ENCODE assay signal across 1 cellular context in the genomic region with DNA sequence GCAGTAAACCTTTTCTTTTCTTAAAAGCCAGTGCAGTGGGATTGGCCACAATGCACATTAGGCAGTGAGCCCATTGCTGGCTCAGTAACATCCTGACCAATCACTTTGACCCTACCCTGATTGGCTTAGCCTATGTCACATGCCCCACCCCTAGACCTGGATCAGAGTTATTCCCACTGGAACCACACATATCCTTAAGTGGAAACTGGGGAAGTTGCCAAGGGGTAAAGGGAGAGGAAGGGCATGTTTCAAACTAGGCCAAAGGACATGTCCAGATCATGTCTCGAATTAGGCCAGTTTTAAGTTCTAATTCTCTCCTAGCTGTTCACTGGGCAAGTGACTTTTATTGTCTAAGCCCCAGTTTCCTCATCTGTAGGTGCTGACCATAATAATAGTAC.
A peak's percentile ranks its signal among the peaks of the same experiment; 100 is the strongest.
TF ChIP-seq lines count a peak whose summit lies in the region.

No MANE protein-coding gene starts in this region.

TF ChIP-seq in K562, 482 proteins besides CTCF, POLR2A, EP300 and RAD21 (continued from another document and continues in another):
- TF ChIP-seq, protein P1, sequence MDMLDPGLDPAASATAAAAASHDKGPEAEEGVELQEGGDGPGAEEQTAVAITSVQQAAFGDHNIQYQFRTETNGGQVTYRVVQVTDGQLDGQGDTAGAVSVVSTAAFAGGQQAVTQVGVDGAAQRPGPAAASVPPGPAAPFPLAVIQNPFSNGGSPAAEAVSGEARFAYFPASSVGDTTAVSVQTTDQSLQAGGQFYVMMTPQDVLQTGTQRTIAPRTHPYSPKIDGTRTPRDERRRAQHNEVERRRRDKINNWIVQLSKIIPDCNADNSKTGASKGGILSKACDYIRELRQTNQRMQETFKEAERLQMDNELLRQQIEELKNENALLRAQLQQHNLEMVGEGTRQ (CRISPR knock-in tag; IDR thresholded peaks at IDR 0.05): peak; percentile 69
- TF ChIP-seq MEF2A (IDR thresholded peaks at IDR 0.05; ENCODE audit: control insufficient read depth, low read depth, low read length) (no peak), POLR3G (IDR thresholded peaks at IDR 0.05; ENCODE audit: extremely low read depth, insufficient read length, insufficient replicate concordance) (no peak), SP2 (IDR thresholded peaks at IDR 0.05; ENCODE audit: extremely low read depth, low read depth, low read length, poor library complexity, severe bottlenecking) (no peak), MYC (IDR thresholded peaks at IDR 0.05; ENCODE audit: low read depth, low read length) (no peak), MYC (CRISPR knock-in tag; IDR thresholded peaks at IDR 0.05; ENCODE audit: borderline replicate concordance, low read depth) (no peak; the same call in 1 of the 2 replicates), ZNF121 (CRISPR knock-in tag; conservative IDR thresholded peaks at IDR 0.05) (no peak), BDP1 (IDR thresholded peaks at IDR 0.05; ENCODE audit: insufficient read depth, insufficient read length) (no peak), HNRNPL (IDR thresholded peaks at IDR 0.05; ENCODE audit: low read depth, low read length) (no peak), HNRNPLL (IDR thresholded peaks at IDR 0.05; ENCODE audit: low read depth, low read length, poor library complexity, severe bottlenecking) (no peak), NEUROD1 (IDR thresholded peaks at IDR 0.05; ENCODE audit: borderline replicate concordance, low read depth, low read length, partially characterized antibody) (no peak), ETV1 (tag; conservative IDR thresholded peaks at IDR 0.05; ENCODE audit: low read depth) (peak; percentile 73), ZNF551 (CRISPR knock-in tag; IDR thresholded peaks at IDR 0.05) (no peak), ZNF561 (CRISPR knock-in tag; conservative IDR thresholded peaks at IDR 0.05) (no peak), CBX1 (IDR thresholded peaks at IDR 0.05; ENCODE audit: low read depth) (0 out of 2 replicates have a peak, but pooled peaks have one; percentile 25), DACH1 (IDR thresholded peaks at IDR 0.05; ENCODE audit: partially characterized antibody) (no peak), ZNF444 (CRISPR knock-in tag; IDR thresholded peaks at IDR 0.05) (no peak), FOXK1 (CRISPR knock-in tag; IDR thresholded peaks at IDR 0.05; ENCODE audit: borderline replicate concordance) (no peak), ZNF707 (CRISPR knock-in tag; conservative IDR thresholded peaks at IDR 0.05) (no peak), POLR2H (tag; IDR thresholded peaks at IDR 0.05; ENCODE audit: low read depth) (peak; percentile 84), RHOXF2B (CRISPR knock-in tag; conservative IDR thresholded peaks at IDR 0.05) (no peak), NR2F6 (CRISPR knock-in tag; IDR thresholded peaks at IDR 0.05) (no peak), LCOR (CRISPR knock-in tag; IDR thresholded peaks at IDR 0.05) (no peak), MCM3 (IDR thresholded peaks at IDR 0.05) (no peak), ZNF12 (CRISPR knock-in tag; IDR thresholded peaks at IDR 0.05) (no peak), SMARCB1 (IDR thresholded peaks at IDR 0.05; ENCODE audit: insufficient read length, low read depth) (no peak), WHSC1 (IDR thresholded peaks at IDR 0.05; ENCODE audit: low read length) (no peak), PCBP2 (IDR thresholded peaks at IDR 0.05; ENCODE audit: low read depth, low read length, poor library complexity, severe bottlenecking) (no peak), MYBL2 (IDR thresholded peaks at IDR 0.05; ENCODE audit: low read depth) (no peak), MYBL2 (CRISPR knock-in tag; IDR thresholded peaks at IDR 0.05; ENCODE audit: borderline replicate concordance) (no peak), ZBTB17 (CRISPR knock-in tag; IDR thresholded peaks at IDR 0.05) (0 out of 2 replicates have a peak, but pooled peaks have one; percentile 17), TBP (optimal IDR thresholded peaks at IDR 0.05; ENCODE audit: low read depth, low read length) (no peak), ZNF507 (tag; conservative IDR thresholded peaks at IDR 0.05) (no peak), CHD4 (IDR thresholded peaks at IDR 0.05; ENCODE audit: insufficient read depth, insufficient replicate concordance, low read depth, low read length, poor library complexity, severe bottlenecking) (no peak), ELF4 (CRISPR knock-in tag; IDR thresholded peaks at IDR 0.05) (no peak), SPI1 (IDR thresholded peaks at IDR 0.05; ENCODE audit: borderline replicate concordance, low read depth, low read length) (no peak), FIP1L1 (IDR thresholded peaks at IDR 0.05; ENCODE audit: low read depth, low read length, poor library complexity, severe bottlenecking) (no peak), BRD4 (IDR thresholded peaks at IDR 0.05) (peak; percentile 42; the same call in 1 of the 2 replicates), DMBX1 (CRISPR knock-in tag; IDR thresholded peaks at IDR 0.05; ENCODE audit: borderline replicate concordance) (peak; percentile 33; the same call in 1 of the 2 replicates), MTA1 (IDR thresholded peaks at IDR 0.05; ENCODE audit: borderline replicate concordance) (no peak)
- TF ChIP-seq, protein P2, sequence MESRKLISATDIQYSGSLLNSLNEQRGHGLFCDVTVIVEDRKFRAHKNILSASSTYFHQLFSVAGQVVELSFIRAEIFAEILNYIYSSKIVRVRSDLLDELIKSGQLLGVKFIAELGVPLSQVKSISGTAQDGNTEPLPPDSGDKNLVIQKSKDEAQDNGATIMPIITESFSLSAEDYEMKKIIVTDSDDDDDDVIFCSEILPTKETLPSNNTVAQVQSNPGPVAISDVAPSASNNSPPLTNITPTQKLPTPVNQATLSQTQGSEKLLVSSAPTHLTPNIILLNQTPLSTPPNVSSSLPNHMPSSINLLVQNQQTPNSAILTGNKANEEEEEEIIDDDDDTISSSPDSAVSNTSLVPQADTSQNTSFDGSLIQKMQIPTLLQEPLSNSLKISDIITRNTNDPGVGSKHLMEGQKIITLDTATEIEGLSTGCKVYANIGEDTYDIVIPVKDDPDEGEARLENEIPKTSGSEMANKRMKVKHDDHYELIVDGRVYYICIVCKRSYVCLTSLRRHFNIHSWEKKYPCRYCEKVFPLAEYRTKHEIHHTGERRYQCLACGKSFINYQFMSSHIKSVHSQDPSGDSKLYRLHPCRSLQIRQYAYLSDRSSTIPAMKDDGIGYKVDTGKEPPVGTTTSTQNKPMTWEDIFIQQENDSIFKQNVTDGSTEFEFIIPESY (CRISPR knock-in tag; IDR thresholded peaks at IDR 0.05): no peak
- TF ChIP-seq, protein P3, sequence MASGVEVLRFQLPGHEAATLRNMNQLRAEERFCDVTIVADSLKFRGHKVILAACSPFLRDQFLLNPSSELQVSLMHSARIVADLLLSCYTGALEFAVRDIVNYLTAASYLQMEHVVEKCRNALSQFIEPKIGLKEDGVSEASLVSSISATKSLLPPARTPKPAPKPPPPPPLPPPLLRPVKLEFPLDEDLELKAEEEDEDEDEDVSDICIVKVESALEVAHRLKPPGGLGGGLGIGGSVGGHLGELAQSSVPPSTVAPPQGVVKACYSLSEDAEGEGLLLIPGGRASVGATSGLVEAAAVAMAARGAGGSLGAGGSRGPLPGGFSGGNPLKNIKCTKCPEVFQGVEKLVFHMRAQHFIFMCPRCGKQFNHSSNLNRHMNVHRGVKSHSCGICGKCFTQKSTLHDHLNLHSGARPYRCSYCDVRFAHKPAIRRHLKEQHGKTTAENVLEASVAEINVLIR (CRISPR knock-in tag; IDR thresholded peaks at IDR 0.05): 0 out of 2 replicates have a peak, but pooled peaks have one; percentile 17
- TF ChIP-seq, protein P4, sequence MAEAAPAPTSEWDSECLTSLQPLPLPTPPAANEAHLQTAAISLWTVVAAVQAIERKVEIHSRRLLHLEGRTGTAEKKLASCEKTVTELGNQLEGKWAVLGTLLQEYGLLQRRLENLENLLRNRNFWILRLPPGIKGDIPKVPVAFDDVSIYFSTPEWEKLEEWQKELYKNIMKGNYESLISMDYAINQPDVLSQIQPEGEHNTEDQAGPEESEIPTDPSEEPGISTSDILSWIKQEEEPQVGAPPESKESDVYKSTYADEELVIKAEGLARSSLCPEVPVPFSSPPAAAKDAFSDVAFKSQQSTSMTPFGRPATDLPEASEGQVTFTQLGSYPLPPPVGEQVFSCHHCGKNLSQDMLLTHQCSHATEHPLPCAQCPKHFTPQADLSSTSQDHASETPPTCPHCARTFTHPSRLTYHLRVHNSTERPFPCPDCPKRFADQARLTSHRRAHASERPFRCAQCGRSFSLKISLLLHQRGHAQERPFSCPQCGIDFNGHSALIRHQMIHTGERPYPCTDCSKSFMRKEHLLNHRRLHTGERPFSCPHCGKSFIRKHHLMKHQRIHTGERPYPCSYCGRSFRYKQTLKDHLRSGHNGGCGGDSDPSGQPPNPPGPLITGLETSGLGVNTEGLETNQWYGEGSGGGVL (CRISPR knock-in tag; IDR thresholded peaks at IDR 0.05): no peak
- TF ChIP-seq, protein P5, sequence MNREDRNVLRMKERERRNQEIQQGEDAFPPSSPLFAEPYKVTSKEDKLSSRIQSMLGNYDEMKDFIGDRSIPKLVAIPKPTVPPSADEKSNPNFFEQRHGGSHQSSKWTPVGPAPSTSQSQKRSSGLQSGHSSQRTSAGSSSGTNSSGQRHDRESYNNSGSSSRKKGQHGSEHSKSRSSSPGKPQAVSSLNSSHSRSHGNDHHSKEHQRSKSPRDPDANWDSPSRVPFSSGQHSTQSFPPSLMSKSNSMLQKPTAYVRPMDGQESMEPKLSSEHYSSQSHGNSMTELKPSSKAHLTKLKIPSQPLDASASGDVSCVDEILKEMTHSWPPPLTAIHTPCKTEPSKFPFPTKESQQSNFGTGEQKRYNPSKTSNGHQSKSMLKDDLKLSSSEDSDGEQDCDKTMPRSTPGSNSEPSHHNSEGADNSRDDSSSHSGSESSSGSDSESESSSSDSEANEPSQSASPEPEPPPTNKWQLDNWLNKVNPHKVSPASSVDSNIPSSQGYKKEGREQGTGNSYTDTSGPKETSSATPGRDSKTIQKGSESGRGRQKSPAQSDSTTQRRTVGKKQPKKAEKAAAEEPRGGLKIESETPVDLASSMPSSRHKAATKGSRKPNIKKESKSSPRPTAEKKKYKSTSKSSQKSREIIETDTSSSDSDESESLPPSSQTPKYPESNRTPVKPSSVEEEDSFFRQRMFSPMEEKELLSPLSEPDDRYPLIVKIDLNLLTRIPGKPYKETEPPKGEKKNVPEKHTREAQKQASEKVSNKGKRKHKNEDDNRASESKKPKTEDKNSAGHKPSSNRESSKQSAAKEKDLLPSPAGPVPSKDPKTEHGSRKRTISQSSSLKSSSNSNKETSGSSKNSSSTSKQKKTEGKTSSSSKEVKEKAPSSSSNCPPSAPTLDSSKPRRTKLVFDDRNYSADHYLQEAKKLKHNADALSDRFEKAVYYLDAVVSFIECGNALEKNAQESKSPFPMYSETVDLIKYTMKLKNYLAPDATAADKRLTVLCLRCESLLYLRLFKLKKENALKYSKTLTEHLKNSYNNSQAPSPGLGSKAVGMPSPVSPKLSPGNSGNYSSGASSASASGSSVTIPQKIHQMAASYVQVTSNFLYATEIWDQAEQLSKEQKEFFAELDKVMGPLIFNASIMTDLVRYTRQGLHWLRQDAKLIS (CRISPR knock-in tag; IDR thresholded peaks at IDR 0.05): no peak
- TF ChIP-seq, protein P6, sequence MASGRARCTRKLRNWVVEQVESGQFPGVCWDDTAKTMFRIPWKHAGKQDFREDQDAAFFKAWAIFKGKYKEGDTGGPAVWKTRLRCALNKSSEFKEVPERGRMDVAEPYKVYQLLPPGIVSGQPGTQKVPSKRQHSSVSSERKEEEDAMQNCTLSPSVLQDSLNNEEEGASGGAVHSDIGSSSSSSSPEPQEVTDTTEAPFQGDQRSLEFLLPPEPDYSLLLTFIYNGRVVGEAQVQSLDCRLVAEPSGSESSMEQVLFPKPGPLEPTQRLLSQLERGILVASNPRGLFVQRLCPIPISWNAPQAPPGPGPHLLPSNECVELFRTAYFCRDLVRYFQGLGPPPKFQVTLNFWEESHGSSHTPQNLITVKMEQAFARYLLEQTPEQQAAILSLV (tag; IDR thresholded peaks at IDR 0.05): 0 out of 2 replicates have a peak, but pooled peaks have one; percentile 18
- TF ChIP-seq, protein P7, sequence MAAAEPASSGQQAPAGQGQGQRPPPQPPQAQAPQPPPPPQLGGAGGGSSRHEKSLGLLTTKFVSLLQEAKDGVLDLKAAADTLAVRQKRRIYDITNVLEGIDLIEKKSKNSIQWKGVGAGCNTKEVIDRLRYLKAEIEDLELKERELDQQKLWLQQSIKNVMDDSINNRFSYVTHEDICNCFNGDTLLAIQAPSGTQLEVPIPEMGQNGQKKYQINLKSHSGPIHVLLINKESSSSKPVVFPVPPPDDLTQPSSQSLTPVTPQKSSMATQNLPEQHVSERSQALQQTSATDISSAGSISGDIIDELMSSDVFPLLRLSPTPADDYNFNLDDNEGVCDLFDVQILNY (CRISPR knock-in tag; IDR thresholded peaks at IDR 0.05): no peak
- TF ChIP-seq, protein P8, sequence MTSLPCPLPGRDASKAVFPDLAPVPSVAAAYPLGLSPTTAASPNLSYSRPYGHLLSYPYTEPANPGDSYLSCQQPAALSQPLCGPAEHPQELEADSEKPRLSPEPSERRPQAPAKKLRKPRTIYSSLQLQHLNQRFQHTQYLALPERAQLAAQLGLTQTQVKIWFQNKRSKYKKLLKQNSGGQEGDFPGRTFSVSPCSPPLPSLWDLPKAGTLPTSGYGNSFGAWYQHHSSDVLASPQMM (CRISPR knock-in tag; IDR thresholded peaks at IDR 0.05): no peak
- TF ChIP-seq, protein P9, sequence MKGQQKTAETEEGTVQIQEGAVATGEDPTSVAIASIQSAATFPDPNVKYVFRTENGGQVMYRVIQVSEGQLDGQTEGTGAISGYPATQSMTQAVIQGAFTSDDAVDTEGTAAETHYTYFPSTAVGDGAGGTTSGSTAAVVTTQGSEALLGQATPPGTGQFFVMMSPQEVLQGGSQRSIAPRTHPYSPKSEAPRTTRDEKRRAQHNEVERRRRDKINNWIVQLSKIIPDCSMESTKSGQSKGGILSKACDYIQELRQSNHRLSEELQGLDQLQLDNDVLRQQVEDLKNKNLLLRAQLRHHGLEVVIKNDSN (CRISPR knock-in tag; IDR thresholded peaks at IDR 0.05): peak; percentile 85
- TF ChIP-seq, protein P10, sequence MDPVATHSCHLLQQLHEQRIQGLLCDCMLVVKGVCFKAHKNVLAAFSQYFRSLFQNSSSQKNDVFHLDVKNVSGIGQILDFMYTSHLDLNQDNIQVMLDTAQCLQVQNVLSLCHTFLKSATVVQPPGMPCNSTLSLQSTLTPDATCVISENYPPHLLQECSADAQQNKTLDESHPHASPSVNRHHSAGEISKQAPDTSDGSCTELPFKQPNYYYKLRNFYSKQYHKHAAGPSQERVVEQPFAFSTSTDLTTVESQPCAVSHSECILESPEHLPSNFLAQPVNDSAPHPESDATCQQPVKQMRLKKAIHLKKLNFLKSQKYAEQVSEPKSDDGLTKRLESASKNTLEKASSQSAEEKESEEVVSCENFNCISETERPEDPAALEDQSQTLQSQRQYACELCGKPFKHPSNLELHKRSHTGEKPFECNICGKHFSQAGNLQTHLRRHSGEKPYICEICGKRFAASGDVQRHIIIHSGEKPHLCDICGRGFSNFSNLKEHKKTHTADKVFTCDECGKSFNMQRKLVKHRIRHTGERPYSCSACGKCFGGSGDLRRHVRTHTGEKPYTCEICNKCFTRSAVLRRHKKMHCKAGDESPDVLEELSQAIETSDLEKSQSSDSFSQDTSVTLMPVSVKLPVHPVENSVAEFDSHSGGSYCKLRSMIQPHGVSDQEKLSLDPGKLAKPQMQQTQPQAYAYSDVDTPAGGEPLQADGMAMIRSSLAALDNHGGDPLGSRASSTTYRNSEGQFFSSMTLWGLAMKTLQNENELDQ (CRISPR knock-in tag; IDR thresholded peaks at IDR 0.05; ENCODE audit: borderline replicate concordance): no peak
- TF ChIP-seq, protein P11, sequence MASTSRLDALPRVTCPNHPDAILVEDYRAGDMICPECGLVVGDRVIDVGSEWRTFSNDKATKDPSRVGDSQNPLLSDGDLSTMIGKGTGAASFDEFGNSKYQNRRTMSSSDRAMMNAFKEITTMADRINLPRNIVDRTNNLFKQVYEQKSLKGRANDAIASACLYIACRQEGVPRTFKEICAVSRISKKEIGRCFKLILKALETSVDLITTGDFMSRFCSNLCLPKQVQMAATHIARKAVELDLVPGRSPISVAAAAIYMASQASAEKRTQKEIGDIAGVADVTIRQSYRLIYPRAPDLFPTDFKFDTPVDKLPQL (IDR thresholded peaks at IDR 0.05; ENCODE audit: extremely low read depth, insufficient read length): no peak
